27 cellular contexts compared by ENCODE assay signal in the genomic region with DNA sequence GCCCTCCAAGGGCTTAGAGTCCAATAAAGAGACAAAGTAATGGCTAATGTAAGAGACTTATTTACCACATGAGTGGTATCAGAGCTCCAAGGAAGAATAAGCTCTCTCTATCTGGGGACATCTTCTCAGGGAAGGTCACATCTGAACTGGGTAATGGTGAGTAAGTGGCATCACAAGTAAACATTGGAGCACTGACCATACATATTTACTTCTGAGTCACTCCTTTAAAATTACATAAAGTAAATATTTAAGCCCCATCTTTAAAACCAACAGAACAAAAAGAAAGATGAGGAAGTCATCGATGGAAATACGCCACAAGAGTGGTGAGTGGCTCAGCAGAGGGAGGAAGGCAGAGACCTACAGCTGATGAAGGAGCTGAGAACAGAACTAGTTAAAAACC.
A peak's percentile ranks its signal among the peaks of the same experiment; 100 is the strongest.
DNase-seq lines count a peak whose midpoint lies in the region; ATAC-seq and TF ChIP-seq lines count a peak whose summit lies in the region.
"Had no signal": no experiment of that assay in that cellular context is flagged by ENCODE, and none has a peak within 500 bp of the region (broad histone marks: within the 10 kb centered on the region; RNA-seq: fewer than 3 reads in every experiment).

No MANE protein-coding gene starts in this region.

- H3K4me2 ChIP-seq in hepatocyte, result no peak overlapping the region

- DNase-seq in ELR (ENCODE audit: low read depth) (peak; percentile 85), NCI-H460 (ENCODE audit: extremely low read depth, low read depth) (peak; percentile 40), hepatocyte (ENCODE audit: low spot score) (no peak)
- no peak for DNase-seq in activated effector memory CD4-positive, alpha-beta T cell treated with anti-CD3 and anti-CD28 coated beads, Interleukin-2, amount 50 U/mL, for 16 hours
- DNase-seq: activated CD4-positive, CD25-positive, alpha-beta regulatory T cell treated with anti-CD3 and anti-CD28 coated beads, Interleukin-2, amount 50 U/mL, for 72 hours; activated naive CD4-positive, alpha-beta T cell; activated T-cell treated with anti-CD3 and anti-CD28 coated beads, Interleukin-2, amount 50 U/mL, for 1 hour; adrenal gland; C1 segment of cervical spinal cord; cortex of kidney; endodermal cell; GDM1; H9; left lung; NCI-H1436 treated with DMSO at 0.1 percent for 48 hours; NCI-H2171 treated with DMSO at 0.1 percent for 48 hours; NCI-H526 treated with DMSO at 0.1 percent for 48 hours; ovary; SW 1271; transverse colon had no signal

- TF ChIP-seq CTCF in 22Rv1 (IDR thresholded peaks at IDR 0.05), result no peak
- TF ChIP-seq CTCF in hepatocyte (IDR thresholded peaks at IDR 0.05; ENCODE audit: poor library complexity), result no peak

- H3K4me3 ChIP-seq in hepatocyte, result no peak overlapping the region
- H3K4me3 ChIP-seq: adrenal gland, cardiac muscle cell, left lung, ovary, right atrium auricular region, transverse colon had no signal

- peak overlapping the region; percentile 58 for H3K27ac ChIP-seq in 22Rv1
- peak overlapping the region; percentile 24 for H3K27ac ChIP-seq in hepatocyte
- H3K27ac ChIP-seq: adrenal gland, cardiac muscle cell, left lung, ovary, right atrium auricular region, transverse colon had no signal

- peaks cover 11% of the 10 kb centered on the region for H3K9me3 ChIP-seq in hepatocyte (ENCODE audit: low read depth)
- H3K9me3 ChIP-seq: ovary had no signal

- no peaks in the 10 kb centered on the region for H3K9me2 ChIP-seq in hepatocyte (replicated peaks; ENCODE audit: insufficient read depth)

- H4K20me1 ChIP-seq in hepatocyte (ENCODE audit: insufficient read depth, poor library complexity, severe bottlenecking), result no peaks in the 10 kb centered on the region

- H3K79me2 ChIP-seq in hepatocyte, result no peaks in the 10 kb centered on the region

- no peaks in the 10 kb centered on the region for H3K27me3 ChIP-seq in hepatocyte
- H3K27me3 ChIP-seq: adrenal gland, cardiac muscle cell, left lung, ovary, right atrium auricular region, transverse colon had no signal

- no peaks in the 10 kb centered on the region for H3K36me3 ChIP-seq in hepatocyte (replicated peaks; ENCODE audit: insufficient read depth, low read depth)
- H3K36me3 ChIP-seq: adrenal gland, cardiac muscle cell, left lung, ovary, right atrium auricular region, transverse colon had no signal

- H3K4me1 ChIP-seq in hepatocyte (ENCODE audit: insufficient read depth), result no peaks in the 10 kb centered on the region
- H3K4me1 ChIP-seq: adrenal gland, left lung, right atrium auricular region, transverse colon had no signal

- no peak for ATAC-seq in GM19452 (IDR thresholded peaks at IDR 0.05; ENCODE audit: unreplicated experiment)
- no peak for ATAC-seq in GM21529 (IDR thresholded peaks at IDR 0.05; ENCODE audit: unreplicated experiment)
- no peak for ATAC-seq in HG02870 (IDR thresholded peaks at IDR 0.05; ENCODE audit: unreplicated experiment)
- ATAC-seq: left lung; natural killer cell treated with Interleukin-12 subunit alpha and Interleukin-12 subunit beta and Interleukin-15 and Interleukin-18, amount 100 ng/mL, for 72 hours had no signal

- 73% methylated on average over 2 of the region's 2 CpGs for WGBS in hepatocyte (ENCODE audit: low lambda C conversion rate, missing lambda C conversion rate)

- no peak overlapping the region for H2AFZ ChIP-seq in hepatocyte

Comparison
In these comparisons a context has a peak if more than half of its experiments do, and no peak if none do; other contexts are left out.
1. DNase-seq: peak in ELR (single experiment) and NCI-H460 (single experiment); none in hepatocyte (single experiment) and activated effector memory CD4-positive, alpha-beta T cell treated with anti-CD3 and anti-CD28 coated beads, Interleukin-2, amount 50 U/mL, for 16 hours (single experiment).